Comparison of ENCODE assay signal across 27 cellular contexts in the genomic region with DNA sequence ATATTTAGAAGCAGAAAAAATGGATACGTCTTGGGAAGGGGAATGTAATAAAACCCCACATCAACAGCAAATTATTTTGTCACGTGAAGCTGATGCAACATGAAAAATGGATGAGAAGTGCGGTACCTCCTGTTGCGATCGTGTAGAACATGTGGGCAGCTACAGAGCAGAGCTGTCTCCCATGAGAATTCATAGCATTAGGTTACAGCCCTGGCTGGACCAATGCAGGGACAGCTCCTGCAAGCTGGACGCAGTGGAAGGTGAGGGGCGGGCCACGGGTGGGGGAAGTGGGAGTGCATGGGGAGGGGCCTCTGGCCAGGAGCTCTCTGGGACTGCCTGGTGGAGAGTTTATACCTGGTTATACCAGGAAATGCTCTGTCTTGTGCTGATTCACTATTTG.
DNase-seq lines count a peak whose midpoint lies in the region; TF ChIP-seq lines count a peak whose summit lies in the region.
"Had no signal": no experiment of that assay in that cellular context is flagged by ENCODE, and none has a peak within 500 bp of the region (broad histone marks: within the 10 kb centered on the region; RNA-seq: fewer than 3 reads in every experiment).

No MANE protein-coding gene starts in this region.

- no peaks in the 10 kb centered on the region for H3K9me3 ChIP-seq in trophoblast cell (ENCODE audit: insufficient read depth, low read depth, low read length)
- H3K9me3 ChIP-seq: gastrocnemius medialis had no signal

- no peak overlapping the region for H2AK5ac ChIP-seq in trophoblast cell (ENCODE audit: low read length)

- H3K27me3 Mint-ChIP-seq in glutamatergic neuron (ENCODE audit: unreplicated experiment): peaks cover 3% of the 10 kb centered on the region
- H3K27me3 Mint-ChIP-seq: activated naive CD8-positive, alpha-beta T cell treated with anti-CD3 and anti-CD28 coated beads, Interleukin-2, amount 50 U/mL, for 24 hours; activated T-cell treated with anti-CD3 and anti-CD28 coated beads, Interleukin-2, amount 50 U/mL, for 24 hours; stimulated activated naive CD8-positive, alpha-beta T cell treated with anti-CD3 and anti-CD28 coated beads, Interleukin-15, Interleukin-2, amounts not matched to agents 100 ng/mL and 50 ng/mL, for 24 hours had no signal

- no peak overlapping the region for H3K9ac ChIP-seq in trophoblast cell (ENCODE audit: low read length)

- peaks cover 4% of the 10 kb centered on the region for H3K4me1 Mint-ChIP-seq in glutamatergic neuron (ENCODE audit: low read depth, unreplicated experiment)
- H3K4me1 Mint-ChIP-seq: naive B cell had no signal

- H4K8ac ChIP-seq in trophoblast cell (ENCODE audit: low read depth, low read length): no peak overlapping the region

- H3K36me3 ChIP-seq in trophoblast cell (ENCODE audit: control insufficient read depth in 1 of 2, insufficient read depth in 2 of 2, low read length in 2 of 2): no peaks in the 10 kb centered on the region
- H3K36me3 ChIP-seq: gastrocnemius medialis had no signal

- no CpG with 5 or more reads among the region's 8 CpGs for WGBS in trophoblast cell (ENCODE audit: extremely low coverage, insufficient coverage, insufficient read length)

- no peak overlapping the region for H3K4me3 Mint-ChIP-seq in glutamatergic neuron (ENCODE audit: unreplicated experiment)
- H3K4me3 Mint-ChIP-seq: activated CD4-positive, alpha-beta T cell treated with anti-CD3 and anti-CD28 coated beads, Interleukin-2, amount 10 ng/mL, durations not matched to agents 24 days and 14 days; activated naive CD8-positive, alpha-beta T cell treated with anti-CD3 and anti-CD28 coated beads, Interleukin-2, amount 50 U/mL, for 24 hours; activated T-cell treated with anti-CD3 and anti-CD28 coated beads, Interleukin-2, amount 50 U/mL, for 24 hours; dendritic cell treated with granulocyte-macrophage colony-stimulating factor and Interleukin-4, amounts not matched to agents 40 ng/mL and 50 ng/mL, for 4 days; mesothelial cell of epicardium; naive B cell; stimulated activated naive CD8-positive, alpha-beta T cell treated with anti-CD3 and anti-CD28 coated beads, Interleukin-15, Interleukin-2, amounts not matched to agents 100 ng/mL and 50 ng/mL, for 24 hours; T-helper 2 cell treated with Interferon-gamma antibody and Interleukin-4, amounts not matched to agents 5 μg/mL and 100 μg/mL, for 36 hours had no signal

- no peak overlapping the region for H3K27ac Mint-ChIP-seq in glutamatergic neuron (ENCODE audit: unreplicated experiment)
- H3K27ac Mint-ChIP-seq: activated CD4-positive, alpha-beta T cell treated with anti-CD3 and anti-CD28 coated beads, Interleukin-2, amount 10 ng/mL, durations not matched to agents 24 days and 14 days; activated naive CD8-positive, alpha-beta T cell treated with anti-CD3 and anti-CD28 coated beads, Interleukin-2, amount 50 U/mL, for 24 hours; activated T-cell treated with anti-CD3 and anti-CD28 coated beads, Interleukin-2, amount 50 U/mL, for 24 hours; dendritic cell treated with granulocyte-macrophage colony-stimulating factor and Interleukin-4, amounts not matched to agents 40 ng/mL and 50 ng/mL, for 4 days; mesothelial cell of epicardium; naive B cell; stimulated activated naive CD8-positive, alpha-beta T cell treated with anti-CD3 and anti-CD28 coated beads, Interleukin-15, Interleukin-2, amounts not matched to agents 100 ng/mL and 50 ng/mL, for 24 hours; T-helper 2 cell treated with Interferon-gamma antibody and Interleukin-4, amounts not matched to agents 5 μg/mL and 100 μg/mL, for 36 hours had no signal

- H3K23ac ChIP-seq in trophoblast cell (ENCODE audit: low read length): no peak overlapping the region

- no peaks in the 10 kb centered on the region for H3K79me2 ChIP-seq in trophoblast cell (ENCODE audit: control insufficient read depth, insufficient read depth, low read length, poor library complexity)

- H2BK120ac ChIP-seq in trophoblast cell (ENCODE audit: insufficient read depth, low read length, poor library complexity): no peak overlapping the region

- no peaks in the 10 kb centered on the region for H3K27me3 ChIP-seq in trophoblast cell (ENCODE audit: insufficient read depth, low read length)
- H3K27me3 ChIP-seq: gastrocnemius medialis had no signal

- DNase-seq in NCI-H146 (lab: John Stamatoyannopoulos, UW) (peak; percentile 11), NCI-H146 treated with DMSO at 0.1 percent for 48 hours (lab: John Stamatoyannopoulos, UW; ENCODE audit: unreplicated experiment) (no peak), RPMI7951 (ENCODE audit: low read depth) (peak; percentile 54), glutamatergic neuron (peak; percentile 48), trophoblast cell (peak; percentile 46 to 47), NCI-H2227 treated with DMSO at 0.1 percent for 48 hours (lab: John Stamatoyannopoulos, UW) (no peak), dedifferentiated amniotic fluid mesenchymal stem cell (ENCODE audit: extremely low spot score) (no peak)
- no peak for DNase-seq in stimulated activated CD4-positive, alpha-beta T cell treated with anti-CD3 and anti-CD28 coated beads, Interleukin-15, amount 100 ng/mL, for 24 hours
- DNase-seq: activated CD4-positive, alpha-beta T cell treated with anti-CD3 and anti-CD28 coated beads, Interleukin-2, amount 10 ng/mL, durations not matched to agents 24 days and 14 days; activated gamma-delta T cell treated with Interleukin-2 at 50 U/mL for 16 hours; activated naive CD8-positive, alpha-beta T cell treated with anti-CD3 and anti-CD28 coated beads, Interleukin-2, amount 50 U/mL, for 24 hours; activated T-cell treated with anti-CD3 and anti-CD28 coated beads, Interleukin-2, amount 50 U/mL, for 24 hours; central memory CD4-positive, alpha-beta T cell; DMS79 treated with DMSO at 0.1 percent for 48 hours; gastrocnemius medialis; hippocampal formation; Kasumi-1; naive B cell; NCI-H2029; NCI-H446; NCI-H774 had no signal

- H3K14ac ChIP-seq in trophoblast cell (ENCODE audit: low read length): no peak overlapping the region

- no peak overlapping the region for H3K4ac ChIP-seq in trophoblast cell (ENCODE audit: low read depth, low read length)

- H2AFZ ChIP-seq in trophoblast cell (ENCODE audit: insufficient read depth, low read length, poor library complexity): no peak overlapping the region

- H2BK5ac ChIP-seq in trophoblast cell (ENCODE audit: low read depth, low read length, poor library complexity): no peak overlapping the region

- H3K79me1 ChIP-seq in trophoblast cell (ENCODE audit: low read length): no peaks in the 10 kb centered on the region

- TF ChIP-seq CTCF in glutamatergic neuron (IDR thresholded peaks at IDR 0.05; ENCODE audit: partially characterized antibody, unreplicated experiment): no peak

- H3K4me1 ChIP-seq in trophoblast cell (ENCODE audit: control insufficient read depth in 1 of 2, insufficient read depth in 2 of 2, low read length in 2 of 2): no peaks in the 10 kb centered on the region
- H3K4me1 ChIP-seq: gastrocnemius medialis had no signal

- H3K27ac ChIP-seq in trophoblast cell (ENCODE audit: low read depth, low read length): no peak overlapping the region
- H3K27ac ChIP-seq: gastrocnemius medialis, HL-60, VCaP had no signal

- no peaks in the 10 kb centered on the region for H3K36me3 Mint-ChIP-seq in glutamatergic neuron (ENCODE audit: unreplicated experiment)
- H3K36me3 Mint-ChIP-seq: mesothelial cell of epicardium, naive B cell had no signal

- H3K18ac ChIP-seq in trophoblast cell (ENCODE audit: low read length): no peak overlapping the region

- H4K12ac ChIP-seq in trophoblast cell (ENCODE audit: low read depth, low read length): no peak overlapping the region

- no peak overlapping the region for H3K4me2 ChIP-seq in trophoblast cell (ENCODE audit: low read length)

- H4K91ac ChIP-seq in trophoblast cell (ENCODE audit: low read depth, low read length): no peak overlapping the region

- H3K9me3 Mint-ChIP-seq in glutamatergic neuron (ENCODE audit: unreplicated experiment): no peaks in the 10 kb centered on the region
- H3K9me3 Mint-ChIP-seq: activated T-cell treated with anti-CD3 and anti-CD28 coated beads, Interleukin-2, amount 50 U/mL, for 24 hours; dendritic cell treated with granulocyte-macrophage colony-stimulating factor and Interleukin-4, amounts not matched to agents 40 ng/mL and 50 ng/mL, for 4 days had no signal

- H3K4me3 ChIP-seq in trophoblast cell (ENCODE audit: low read depth, low read length): no peak overlapping the region
- H3K4me3 ChIP-seq: gastrocnemius medialis had no signal

- no peak overlapping the region for H2BK12ac ChIP-seq in trophoblast cell (ENCODE audit: low read length)

Comparison
In these comparisons a context has a peak if more than half of its experiments do, and no peak if none do; other contexts are left out.
1. DNase-seq: peak in NCI-H146 (single experiment), RPMI7951 (single experiment), glutamatergic neuron (single experiment) and trophoblast cell (2 of 2); none in NCI-H146 treated with DMSO at 0.1 percent for 48 hours (single experiment), NCI-H2227 treated with DMSO at 0.1 percent for 48 hours (single experiment), dedifferentiated amniotic fluid mesenchymal stem cell (single experiment) and stimulated activated CD4-positive, alpha-beta T cell treated with anti-CD3 and anti-CD28 coated beads, Interleukin-15, amount 100 ng/mL, for 24 hours (single experiment).